In the genomic region with DNA sequence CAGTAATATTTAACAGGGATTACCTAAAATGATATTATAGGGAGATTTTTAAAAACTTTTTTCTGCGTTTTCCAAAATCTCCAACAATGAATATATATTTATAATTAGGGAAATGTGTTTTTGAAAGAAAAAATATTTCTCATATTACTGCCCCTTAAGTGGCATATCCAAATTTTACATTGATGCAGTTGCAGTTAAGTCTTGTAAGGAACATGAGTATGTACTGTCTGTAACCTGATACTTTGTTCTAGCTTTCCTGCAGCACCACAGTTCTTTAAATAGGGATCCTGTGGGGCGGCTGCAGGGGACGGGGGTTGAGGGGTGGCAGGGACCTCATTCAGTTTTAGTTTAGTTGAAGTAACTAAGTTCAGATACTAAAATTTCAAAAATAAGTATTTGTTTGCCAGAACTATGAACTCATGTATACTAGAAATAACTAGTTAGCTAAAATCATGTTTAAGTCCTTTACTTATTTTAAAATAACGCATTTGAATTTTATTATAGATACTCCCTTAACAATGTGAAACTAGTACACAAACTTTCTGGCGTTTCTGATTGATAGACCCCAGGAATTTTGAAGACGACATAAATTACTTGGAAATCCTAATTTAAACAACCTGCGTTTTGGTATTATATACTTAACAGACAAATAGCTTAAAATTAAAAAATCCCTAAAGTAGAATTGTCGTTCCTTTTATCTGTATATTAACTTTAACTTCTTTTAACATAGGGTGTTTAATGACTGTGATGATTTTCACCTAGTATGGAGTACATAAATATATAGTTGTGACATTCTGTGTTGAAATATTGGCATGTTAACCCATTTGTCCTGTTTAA, we compare ENCODE assay signal across 8 cellular contexts. TPM values are rescaled to one million over a fixed set of nuclear protein-coding genes. Genes with fewer than 3 reads are reported as not detected.
DNase-seq lines count a peak whose midpoint lies in the region; ATAC-seq lines count a peak whose summit lies in the region.

No MANE protein-coding gene starts in this region.

- H3K4me1 Mint-ChIP-seq in activated CD4-positive, alpha-beta T cell treated with anti-CD3 and anti-CD28 coated beads for 36 hours = peaks cover 38% of the 10 kb centered on the region

- H3K9me3 Mint-ChIP-seq in activated CD4-positive, alpha-beta T cell treated with anti-CD3 and anti-CD28 coated beads for 36 hours (ENCODE audit: low read depth) = no peaks in the 10 kb centered on the region

- ATAC-seq in HG02884 (IDR thresholded peaks at IDR 0.05; ENCODE audit: unreplicated experiment) = peak; percentile 51
- peak; percentile 64 for ATAC-seq in activated CD4-positive, alpha-beta T cell treated with anti-CD3 and anti-CD28 coated beads for 36 hours
- peak; percentile 76 for ATAC-seq in stimulated activated naive CD8-positive, alpha-beta T cell treated with anti-CD3 and anti-CD28 coated beads, Interleukin-15, Interleukin-2, amounts not matched to agents 100 U/mL and 50 U/mL, for 24 hours

- intact Hi-C loops in activated CD4-positive, alpha-beta T cell treated with anti-CD3 and anti-CD28 coated beads for 36 hours (cut with DNase I, micrococcal nuclease) = loop anchor here in 1 of 2 experiments (1.0 to 2.0 kb wide), 4 partner anchors 25 to 321 kb away; a partner anchor contains a TSS

- peaks cover 3% of the 10 kb centered on the region for H3K36me3 Mint-ChIP-seq in activated CD4-positive, alpha-beta T cell treated with anti-CD3 and anti-CD28 coated beads for 36 hours (ENCODE audit: low read depth)

- CTCF ChIA-PET in activated CD4-positive, alpha-beta T cell treated with anti-CD3 and anti-CD28 coated beads for 36 hours (lab: Charles Lee) = interaction anchor here (0.5 to 6.7 kb wide), 15 partner anchors 8 to 722 kb away, joined by 3 to 55 read pairs (median 4); a partner anchor contains a TSS

- peak; percentile 44 for DNase-seq in NCI-H748 (lab: John Stamatoyannopoulos, UW; ENCODE audit: unreplicated experiment)
- no peak for DNase-seq in NCI-H748 treated with DMSO at 0.1 percent for 48 hours (lab: John Stamatoyannopoulos, UW)
- peak; percentile 74 for DNase-seq in NCI-H2171 treated with DMSO at 0.1 percent for 48 hours (lab: John Stamatoyannopoulos, UW)
- DNase-seq in activated CD4-positive, alpha-beta T cell treated with anti-CD3 and anti-CD28 coated beads for 36 hours = peak; percentile 58
- DNase-seq in effector CD8-positive, alpha-beta T cell (lab: John Stamatoyannopoulos, UW) = peak; percentile 24
- DNase-seq in medulla oblongata (ENCODE audit: extremely low spot score) = peak; percentile 75
- peak; percentile 38 for DNase-seq in stimulated activated naive CD8-positive, alpha-beta T cell treated with anti-CD3 and anti-CD28 coated beads, Interleukin-15, Interleukin-2, amounts not matched to agents 100 U/mL and 50 U/mL, for 24 hours

- H3K27ac Mint-ChIP-seq in activated CD4-positive, alpha-beta T cell treated with anti-CD3 and anti-CD28 coated beads for 36 hours = peak overlapping the region; percentile 99

- H3K4me3 Mint-ChIP-seq in activated CD4-positive, alpha-beta T cell treated with anti-CD3 and anti-CD28 coated beads for 36 hours = peak overlapping the region; percentile 91

- H3K27me3 Mint-ChIP-seq in activated CD4-positive, alpha-beta T cell treated with anti-CD3 and anti-CD28 coated beads for 36 hours = no peaks in the 10 kb centered on the region

- POLR2A ChIA-PET in activated CD4-positive, alpha-beta T cell treated with anti-CD3 and anti-CD28 coated beads for 36 hours (lab: Charles Lee) = interaction anchor here (0.5 to 5.6 kb wide), 26 partner anchors 8 to 567 kb away, joined by 3 to 297 read pairs (median 4); a partner anchor contains a TSS

RNA-seq across cellular contexts. Expression of a gene that starts 0.6 kb away (rescaled TPM):
- 1 to 10 TPM; 8.8 to 9.8 TPM for total RNA-seq in activated CD4-positive, alpha-beta T cell treated with anti-CD3 and anti-CD28 coated beads for 36 hours

RNA-seq across cellular contexts. Expression of a gene that starts 25.2 kb away (rescaled TPM):
- 100 to 1,000 TPM; 240 to 258 TPM for total RNA-seq in activated CD4-positive, alpha-beta T cell treated with anti-CD3 and anti-CD28 coated beads for 36 hours

RNA-seq across cellular contexts. Expression of a gene that starts 41.7 kb away (rescaled TPM):
- total RNA-seq in activated CD4-positive, alpha-beta T cell treated with anti-CD3 and anti-CD28 coated beads for 36 hours = under 1 TPM; 0.05 to 0.09 TPM
